Comparison of ENCODE assay signal across 24 cellular contexts in the genomic region with DNA sequence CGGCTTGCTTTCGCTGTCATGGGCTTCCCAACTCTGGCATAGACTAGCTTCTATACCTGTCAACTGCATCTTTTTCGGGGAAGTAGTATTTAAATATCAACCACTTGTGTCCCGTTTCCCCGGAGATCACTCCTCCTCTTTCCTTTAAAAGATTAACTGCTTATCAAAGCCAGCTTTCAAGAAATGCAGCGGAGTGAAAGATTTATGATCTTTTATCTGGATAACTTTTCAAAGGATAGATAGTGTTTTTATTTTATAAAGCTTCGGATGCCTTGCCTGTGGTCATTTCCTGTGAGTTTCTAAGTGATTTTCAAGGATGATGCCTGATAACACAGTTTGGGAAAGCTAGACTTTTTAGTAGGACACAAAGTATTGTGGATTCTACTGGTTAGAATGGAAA. TPM values are rescaled to one million over a fixed set of nuclear protein-coding genes. Genes with fewer than 3 reads are reported as not detected.
A peak's percentile ranks its signal among the peaks of the same experiment; 100 is the strongest.
DNase-seq lines count a peak whose midpoint lies in the region; ATAC-seq and TF ChIP-seq lines count a peak whose summit lies in the region.
"Had no signal": no experiment of that assay in that cellular context is flagged by ENCODE, and none has a peak within 500 bp of the region (broad histone marks: within the 10 kb centered on the region; RNA-seq: fewer than 3 reads in every experiment).

No MANE protein-coding gene starts in this region.

- H3K9me3 Mint-ChIP-seq in brain (no peaks in the 10 kb centered on the region), progenitor cell of endocrine pancreas (ENCODE audit: low read depth) (no peaks in the 10 kb centered on the region)
- H3K9me3 Mint-ChIP-seq in activated CD8-positive, alpha-beta memory T cell treated with anti-CD3 and anti-CD28 coated beads, Interleukin-2, amount 10 ng/mL, durations not matched to agents 7 days and 5 days (ENCODE audit: low read depth): no peaks in the 10 kb centered on the region
- H3K9me3 Mint-ChIP-seq: activated B cell treated with CpG ODN at 0.5 μM for 24 hours; central memory CD8-positive, alpha-beta T cell; dendritic cell treated with granulocyte-macrophage colony-stimulating factor and Interleukin-4, amounts not matched to agents 40 ng/mL and 50 ng/mL, for 4 days; endodermal cell; immature natural killer cell; stimulated activated effector memory CD8-positive, alpha-beta T cell treated with anti-CD3 and anti-CD28 coated beads, Interleukin-12 subunit alpha, Interleukin-12 subunit beta, amount 100 ng/mL, for 72 hours had no signal

- H3K4me3 ChIP-seq in uterus: no peak overlapping the region
- H3K4me3 ChIP-seq: A549, SK-N-MC had no signal

- peaks cover 11% of the 10 kb centered on the region for H3K4me1 Mint-ChIP-seq in brain
- H3K4me1 Mint-ChIP-seq in progenitor cell of endocrine pancreas (ENCODE audit: low read depth): peaks cover 24% of the 10 kb centered on the region
- peaks cover 12% of the 10 kb centered on the region for H3K4me1 Mint-ChIP-seq in activated CD8-positive, alpha-beta memory T cell treated with anti-CD3 and anti-CD28 coated beads, Interleukin-2, amount 10 ng/mL, durations not matched to agents 7 days and 5 days

- TF ChIP-seq CTCF in brain (conservative IDR thresholded peaks at IDR 0.05) (no peak), progenitor cell of endocrine pancreas (IDR thresholded peaks at IDR 0.05; ENCODE audit: unreplicated experiment) (no peak), uterus (IDR thresholded peaks at IDR 0.05) (no peak)

- TF ChIP-seq POLR2A in uterus (IDR thresholded peaks at IDR 0.05): no peak

- no peaks in the 10 kb centered on the region for H3K27me3 ChIP-seq in uterus

- H3K27me3 Mint-ChIP-seq in brain: no peaks in the 10 kb centered on the region
- H3K27me3 Mint-ChIP-seq in progenitor cell of endocrine pancreas: peaks cover 3% of the 10 kb centered on the region
- peaks cover 59% of the 10 kb centered on the region for H3K27me3 Mint-ChIP-seq in activated CD8-positive, alpha-beta memory T cell treated with anti-CD3 and anti-CD28 coated beads, Interleukin-2, amount 10 ng/mL, durations not matched to agents 7 days and 5 days

- H3K36me3 ChIP-seq in uterus: no peaks in the 10 kb centered on the region

- peak; percentile 33 for DNase-seq in cardiac septum (ENCODE audit: low spot score)
- no peak for DNase-seq in left cardiac atrium
- DNase-seq in progenitor cell of endocrine pancreas (ENCODE audit: low spot score, unreplicated experiment): no peak
- DNase-seq in uterus: no peak
- DNase-seq in activated CD8-positive, alpha-beta memory T cell treated with anti-CD3 and anti-CD28 coated beads, Interleukin-2, amount 10 ng/mL, durations not matched to agents 7 days and 5 days: no peak
- DNase-seq in T-helper 1 cell: no peak
- DNase-seq in HK-2 (ENCODE audit: unreplicated experiment): no peak
- DNase-seq: activated B cell treated with CpG ODN at 0.5 μM for 24 hours; activated gamma-delta T cell treated with Interleukin-2 at 50 U/mL for 16 hours; activated T-cell treated with anti-CD3 and anti-CD28 coated beads, Interleukin-2, amount 50 U/mL, for 48 hours; foreskin melanocyte; left colon; stimulated activated CD4-positive, alpha-beta T cell treated with anti-CD3 and anti-CD28 coated beads, Interleukin-4, amount 100 ng/mL, for 24 hours had no signal

- CTCF ChIA-PET in activated CD8-positive, alpha-beta memory T cell treated with anti-CD3 and anti-CD28 coated beads, Interleukin-2, amount 10 ng/mL, durations not matched to agents 7 days and 5 days (lab: Charles Lee): interaction anchor here (0.6 to 1.2 kb wide), 7 partner anchors 9 to 1529 kb away, joined by 3 to 4 read pairs (median 3); no protein-coding TSS in a partner anchor

- H3K27ac Mint-ChIP-seq in brain: peak overlapping the region in 2 of 5 experiments; percentile 35 to 63
- H3K27ac Mint-ChIP-seq in progenitor cell of endocrine pancreas: peak overlapping the region; percentile 16
- H3K27ac Mint-ChIP-seq in activated CD8-positive, alpha-beta memory T cell treated with anti-CD3 and anti-CD28 coated beads, Interleukin-2, amount 10 ng/mL, durations not matched to agents 7 days and 5 days: no peak overlapping the region
- H3K27ac Mint-ChIP-seq: activated B cell treated with CpG ODN at 0.5 μM for 24 hours; CD4-positive, CD25-positive, alpha-beta regulatory T cell; dendritic cell treated with granulocyte-macrophage colony-stimulating factor and Interleukin-4, amounts not matched to agents 40 ng/mL and 50 ng/mL, for 4 days; endodermal cell; immature natural killer cell; memory B cell; stimulated activated effector memory CD8-positive, alpha-beta T cell treated with anti-CD3 and anti-CD28 coated beads, Interleukin-12 subunit alpha, Interleukin-12 subunit beta, amount 100 ng/mL, for 72 hours had no signal

- peak overlapping the region; percentile 93 to 95 for H3K27ac ChIP-seq in uterus
- H3K27ac ChIP-seq: A549, SK-N-MC had no signal

- H3K9me3 ChIP-seq in uterus: no peaks in the 10 kb centered on the region
- H3K9me3 ChIP-seq: A549 had no signal

- intact Hi-C loops in cardiac septum (cut with DNase I): loop anchor here (5.0 kb wide), 7 partner anchors 284 to 1014 kb away; no protein-coding TSS in a partner anchor
- intact Hi-C loops in left cardiac atrium (cut with DNase I): loop anchor here (5.0 to 10.0 kb wide), 6 partner anchors 284 to 1017 kb away; no protein-coding TSS in a partner anchor
- intact Hi-C loops in uterus (cut with DNase I; ENCODE audit: low total_unique reads): loop anchor here (10.0 kb wide), 1 partner anchor 637 kb away; no protein-coding TSS in a partner anchor

- H3K4me1 ChIP-seq in uterus: no peaks in the 10 kb centered on the region

- H3K4me3 Mint-ChIP-seq in brain (peak overlapping the region; percentile 7 to 66 (median 17)), progenitor cell of endocrine pancreas (ENCODE audit: low read depth) (no peak overlapping the region)
- H3K4me3 Mint-ChIP-seq in activated CD8-positive, alpha-beta memory T cell treated with anti-CD3 and anti-CD28 coated beads, Interleukin-2, amount 10 ng/mL, durations not matched to agents 7 days and 5 days: no peak overlapping the region
- H3K4me3 Mint-ChIP-seq: activated B cell treated with CpG ODN at 0.5 μM for 24 hours; CD4-positive, CD25-positive, alpha-beta regulatory T cell; central memory CD8-positive, alpha-beta T cell; dendritic cell treated with granulocyte-macrophage colony-stimulating factor and Interleukin-4, amounts not matched to agents 40 ng/mL and 50 ng/mL, for 4 days; endodermal cell; immature natural killer cell; memory B cell; stimulated activated effector memory CD8-positive, alpha-beta T cell treated with anti-CD3 and anti-CD28 coated beads, Interleukin-12 subunit alpha, Interleukin-12 subunit beta, amount 100 ng/mL, for 72 hours had no signal

- no peak for ATAC-seq in left cardiac atrium
- no peak for ATAC-seq in activated CD8-positive, alpha-beta memory T cell treated with anti-CD3 and anti-CD28 coated beads, Interleukin-2, amount 10 ng/mL, durations not matched to agents 7 days and 5 days

- H3K36me3 Mint-ChIP-seq in brain (no peaks in the 10 kb centered on the region), progenitor cell of endocrine pancreas (ENCODE audit: insufficient read depth) (peaks cover 3% of the 10 kb centered on the region)
- no peaks in the 10 kb centered on the region for H3K36me3 Mint-ChIP-seq in activated CD8-positive, alpha-beta memory T cell treated with anti-CD3 and anti-CD28 coated beads, Interleukin-2, amount 10 ng/mL, durations not matched to agents 7 days and 5 days
- H3K36me3 Mint-ChIP-seq: CD4-positive, CD25-positive, alpha-beta regulatory T cell; immature natural killer cell; memory B cell; stimulated activated effector memory CD8-positive, alpha-beta T cell treated with anti-CD3 and anti-CD28 coated beads, Interleukin-12 subunit alpha, Interleukin-12 subunit beta, amount 100 ng/mL, for 72 hours had no signal

RNA-seq across cellular contexts. Expression of gene IGFBP5, which starts 2.9 kb away (rescaled TPM):
- total RNA-seq in cardiac septum: 191 TPM
- 100 to 1,000 TPM in 1 of 2 donors, 10 to 100 TPM in 1; 88.5 to 207 TPM for total RNA-seq in left cardiac atrium
- polyA plus RNA-seq in brain (ENCODE audit: insufficient read depth, low read depth, low replicate concordance): 769 TPM
- total RNA-seq in progenitor cell of endocrine pancreas: 73.9 and 75.3 TPM in 2 replicates
- total RNA-seq in uterus: 1,000 to 10,000 TPM in 1 of 4 donors, 100 to 1,000 TPM in 3; 480 to 2,812 (median 618) TPM
- total RNA-seq in activated CD8-positive, alpha-beta memory T cell treated with anti-CD3 and anti-CD28 coated beads, Interleukin-2, amount 10 ng/mL, durations not matched to agents 7 days and 5 days: under 1 TPM in 1 of 2 experiments, not detected in 1; 0.02 TPM
- total RNA-seq: activated B cell treated with CpG ODN at 0.5 μM for 24 hours; T-helper 1 cell treated with Interleukin-12 subunit alpha and Interleukin-12 subunit beta and Interleukin-4 antibody, amounts not matched to agents 30 ng/mL and 1 ng/mL, for 36 hours had no signal
- polyA plus RNA-seq: CD4-positive, CD25-positive, alpha-beta regulatory T cell; immature natural killer cell had no signal

Comparison
In these comparisons a context has a peak if more than half of its experiments do, and no peak if none do; other contexts are left out.
1. H3K4me3 Mint-ChIP-seq: peak in brain (5 of 5); none in progenitor cell of endocrine pancreas (single experiment) and activated CD8-positive, alpha-beta memory T cell treated with anti-CD3 and anti-CD28 coated beads, Interleukin-2, amount 10 ng/mL, durations not matched to agents 7 days and 5 days (single experiment).
2. RNA of gene IGFBP5, which starts 2.9 kb away (total RNA-seq): 480 to 2,812 TPM in uterus, 88.5 to 207 TPM in left cardiac atrium, 191 TPM in cardiac septum (single experiment) and 73.9 to 75.3 TPM in progenitor cell of endocrine pancreas; 0.02 TPM in activated CD8-positive, alpha-beta memory T cell treated with anti-CD3 and anti-CD28 coated beads, Interleukin-2, amount 10 ng/mL, durations not matched to agents 7 days and 5 days; every median in the first group is over 10 times any median in the second.